Comparison of ENCODE assay signal across 11 cellular contexts in genomic region chr17:1764705-1765104, GRCh38. TPM values are rescaled to one million over a fixed set of nuclear protein-coding genes. Genes with fewer than 3 reads are reported as not detected.
DNase-seq lines count a peak whose midpoint lies in the region; ATAC-seq and TF ChIP-seq lines count a peak whose summit lies in the region.
"Not testable (repeated sequence)": the region's sequence is repeated elsewhere in the genome, so short reads cannot be mapped to it uniquely, and the experiment has no call there.
"Had no signal": no experiment of that assay in that cellular context is flagged by ENCODE, and none has a peak within 500 bp of the region (broad histone marks: within the 10 kb centered on the region; RNA-seq: fewer than 3 reads in every experiment).

No MANE protein-coding gene starts in this region.

- not testable (repeated sequence) for H3K27me3 ChIP-seq in CD4-positive, CD25-positive, alpha-beta regulatory T cell (ENCODE audit: control insufficient read depth, insufficient read depth, low read length); Peyer's patch; brain microvascular endothelial cell (replicated peaks); foreskin keratinocyte; gastrocnemius medialis; tibial nerve

- peaks cover 6 to 48% (median 15%) of the 10 kb centered on the region in 4 donors for H3K4me1 Mint-ChIP-seq in CD4-positive, CD25-positive, alpha-beta regulatory T cell
- peaks cover 31% of the 10 kb centered on the region for H3K4me1 Mint-ChIP-seq in activated CD8-positive, alpha-beta memory T cell treated with anti-CD3 and anti-CD28 coated beads, Interleukin-2, amount 10 ng/mL, durations not matched to agents 7 days and 5 days
- peaks cover 26% of the 10 kb centered on the region for H3K4me1 Mint-ChIP-seq in memory B cell

- peak overlapping the region; percentile 48 to 83 (median 74) for H3K4me3 Mint-ChIP-seq in CD4-positive, CD25-positive, alpha-beta regulatory T cell
- H3K4me3 Mint-ChIP-seq in activated CD8-positive, alpha-beta memory T cell treated with anti-CD3 and anti-CD28 coated beads, Interleukin-2, amount 10 ng/mL, durations not matched to agents 7 days and 5 days = peak overlapping the region; percentile 3
- H3K4me3 Mint-ChIP-seq in memory B cell = peak overlapping the region; percentile 15

- not testable (repeated sequence) for TF ChIP-seq CTCF in Peyer's patch (IDR thresholded peaks at IDR 0.05); brain microvascular endothelial cell (IDR thresholded peaks at IDR 0.05; ENCODE audit: low read depth, low read length, missing control alignments); foreskin keratinocyte (conservative IDR thresholded peaks at IDR 0.05); gastrocnemius medialis (IDR thresholded peaks at IDR 0.05 in 4 of 5, conservative IDR thresholded peaks at IDR 0.05 in 1 of 5); tibial nerve (IDR thresholded peaks at IDR 0.05)

- 74 to 79% methylated on average over 7 of the region's 7 CpGs for WGBS in tibial nerve, 2 donors

- not testable (repeated sequence) for TF ChIP-seq POLR2A in Peyer's patch (IDR thresholded peaks at IDR 0.05); gastrocnemius medialis (IDR thresholded peaks at IDR 0.05); tibial nerve (IDR thresholded peaks at IDR 0.05)

- CTCF ChIA-PET in activated CD8-positive, alpha-beta memory T cell treated with anti-CD3 and anti-CD28 coated beads, Interleukin-2, amount 10 ng/mL, durations not matched to agents 7 days and 5 days (lab: Charles Lee) = interaction anchor here (0.7 to 2.5 kb wide), 7 partner anchors 10 to 129 kb away, joined by 3 to 13 read pairs (median 4); no protein-coding TSS in a partner anchor

- not testable (repeated sequence) for H3K36me3 ChIP-seq in CD4-positive, CD25-positive, alpha-beta regulatory T cell (ENCODE audit: control insufficient read depth, insufficient read depth, low read length); Peyer's patch; brain microvascular endothelial cell (replicated peaks); gastrocnemius medialis
- H3K36me3 ChIP-seq in tibial nerve = peaks cover 0 to 18% (median 0%) of the 10 kb centered on the region in 3 donors

- not testable (repeated sequence) for H3K36me3 Mint-ChIP-seq in CD4-positive, CD25-positive, alpha-beta regulatory T cell; activated CD8-positive, alpha-beta memory T cell treated with anti-CD3 and anti-CD28 coated beads, Interleukin-2, amount 10 ng/mL, durations not matched to agents 7 days and 5 days; memory B cell

- not testable (repeated sequence) for TF ChIP-seq EP300 in tibial nerve (IDR thresholded peaks at IDR 0.05)

- peak overlapping the region; percentile 72 to 94 (median 84) for H3K27ac Mint-ChIP-seq in CD4-positive, CD25-positive, alpha-beta regulatory T cell
- H3K27ac Mint-ChIP-seq in activated CD8-positive, alpha-beta memory T cell treated with anti-CD3 and anti-CD28 coated beads, Interleukin-2, amount 10 ng/mL, durations not matched to agents 7 days and 5 days = peak overlapping the region; percentile 79
- peak overlapping the region; percentile 68 for H3K27ac Mint-ChIP-seq in memory B cell

- H3K9me3 ChIP-seq in CD4-positive, CD25-positive, alpha-beta regulatory T cell (ENCODE audit: control insufficient read depth in 2 of 2, low read length in 2 of 2); Peyer's patch; gastrocnemius medialis; tibial nerve: not testable (repeated sequence)

- H3K4me3 ChIP-seq in CD4-positive, CD25-positive, alpha-beta regulatory T cell (ENCODE audit: low read depth, low read length); Peyer's patch; brain microvascular endothelial cell (ENCODE audit: low read depth, low read length): not testable (repeated sequence)
- H3K4me3 ChIP-seq in gastrocnemius medialis = peak overlapping the region in 3 of 4 donors; percentile 71 to 82 (median 77)
- H3K4me3 ChIP-seq in tibial nerve = peak overlapping the region in 1 of 4 donors; percentile 66

- not testable (repeated sequence) for H3K27me3 Mint-ChIP-seq in CD4-positive, CD25-positive, alpha-beta regulatory T cell; activated CD8-positive, alpha-beta memory T cell treated with anti-CD3 and anti-CD28 coated beads, Interleukin-2, amount 10 ng/mL, durations not matched to agents 7 days and 5 days; memory B cell

- H3K27ac ChIP-seq in CD4-positive, CD25-positive, alpha-beta regulatory T cell (ENCODE audit: insufficient read depth, low read length, poor library complexity, severe bottlenecking) = peak overlapping the region; percentile 69
- H3K27ac ChIP-seq in Peyer's patch (peak overlapping the region; percentile 68 to 85 (median 72)), brain microvascular endothelial cell (peak overlapping the region; percentile 52), foreskin keratinocyte (peak overlapping the region; percentile 57), gastrocnemius medialis (peak overlapping the region; percentile 97 to 100 (median 98)), tibial nerve (peak overlapping the region in 3 of 4 donors; percentile 81 to 90 (median 87))

- DNase-seq in CD4-positive, CD25-positive, alpha-beta regulatory T cell; Peyer's patch; activated CD8-positive, alpha-beta memory T cell treated with anti-CD3 and anti-CD28 coated beads, Interleukin-2, amount 10 ng/mL, durations not matched to agents 7 days and 5 days; brain microvascular endothelial cell; foreskin keratinocyte; memory B cell (ENCODE audit: low spot score in 2 of 2); gastrocnemius medialis; tibial nerve (ENCODE audit: low spot score in 2 of 2): not testable (repeated sequence)

- not testable (repeated sequence) for H3K9me3 Mint-ChIP-seq in CD4-positive, CD25-positive, alpha-beta regulatory T cell; activated CD8-positive, alpha-beta memory T cell treated with anti-CD3 and anti-CD28 coated beads, Interleukin-2, amount 10 ng/mL, durations not matched to agents 7 days and 5 days (ENCODE audit: low read depth); memory B cell

- intact Hi-C loops in gastrocnemius medialis (cut with DNase I; ENCODE audit: low total_unique reads) = loop anchor here (5.0 kb wide), 1 partner anchor 103 kb away; no protein-coding TSS in a partner anchor

- H3K4me1 ChIP-seq in CD4-positive, CD25-positive, alpha-beta regulatory T cell (ENCODE audit: control insufficient read depth, insufficient read depth, low read length, poor library complexity, severe bottlenecking) = peaks cover 35% of the 10 kb centered on the region
- peaks cover 15 to 40% (median 22%) of the 10 kb centered on the region in 4 donors for H3K4me1 ChIP-seq in Peyer's patch
- peaks cover 16% of the 10 kb centered on the region for H3K4me1 ChIP-seq in foreskin keratinocyte
- H3K4me1 ChIP-seq in gastrocnemius medialis = peaks cover 44 to 51% of the 10 kb centered on the region in 2 donors
- peaks cover 0 to 73% (median 19%) of the 10 kb centered on the region in 4 donors for H3K4me1 ChIP-seq in tibial nerve

- in situ Hi-C loops in brain microvascular endothelial cell (cut with HindIII; ENCODE audit: low pct_ligation_motif_present, low sequenced_read_pairs); gastrocnemius medialis (cut with MboI; ENCODE audit: low sequenced_read_pairs in 4 of 4): not testable (repeated sequence)

- not testable (repeated sequence) for ATAC-seq in CD4-positive, CD25-positive, alpha-beta regulatory T cell (ENCODE audit: low read depth in 2 of 2); foreskin keratinocyte; memory B cell (ENCODE audit: low read depth); gastrocnemius medialis
- peak; percentile 4 for ATAC-seq in activated CD8-positive, alpha-beta memory T cell treated with anti-CD3 and anti-CD28 coated beads, Interleukin-2, amount 10 ng/mL, durations not matched to agents 7 days and 5 days

RNA-seq across cellular contexts. Expression of gene SERPINF1, which starts 2.8 kb away (rescaled TPM):
- total RNA-seq in CD4-positive, CD25-positive, alpha-beta regulatory T cell = not detected
- polyA plus RNA-seq in CD4-positive, CD25-positive, alpha-beta regulatory T cell = 1 to 10 TPM in 3 of 4 donors, under 1 TPM in 1; 0.36 to 1.6 (median 1.5) TPM
- total RNA-seq in Peyer's patch (100 to 1,000 TPM in 1 of 4 donors, 10 to 100 TPM in 3; 28.7 to 306 (median 81.6) TPM), foreskin keratinocyte (6.8 and 7.4 TPM in 2 replicates), gastrocnemius medialis (100 to 1,000 TPM; 554 to 698 (median 631) TPM), tibial nerve (1,000 to 10,000 TPM in 1 of 4 donors, 100 to 1,000 TPM in 3; 720 to 2,221 (median 908) TPM)
- total RNA-seq in activated CD8-positive, alpha-beta memory T cell treated with anti-CD3 and anti-CD28 coated beads, Interleukin-2, amount 10 ng/mL, durations not matched to agents 7 days and 5 days = 1 to 10 TPM in 1 of 2 experiments, under 1 TPM in 1; 0.93 to 1.1 TPM
- polyA plus RNA-seq in foreskin keratinocyte = 7.7 and 8.5 TPM in 2 replicates
- total RNA-seq: Calu3, dermis blood vessel endothelial cell had no signal

RNA-seq across cellular contexts. Expression of gene SERPINF2, which starts 22.0 kb away (rescaled TPM):
- 0.69 TPM for total RNA-seq in CD4-positive, CD25-positive, alpha-beta regulatory T cell
- not detected for polyA plus RNA-seq in CD4-positive, CD25-positive, alpha-beta regulatory T cell
- total RNA-seq in Peyer's patch (1 to 10 TPM; 4.0 to 9.6 (median 5.6) TPM), foreskin keratinocyte (1.2 and 1.3 TPM in 2 replicates), gastrocnemius medialis (1 to 10 TPM in 3 of 4 donors, under 1 TPM in 1; 0.85 to 6.4 (median 4.3) TPM), tibial nerve (10 to 100 TPM in 2 of 4 donors, 1 to 10 TPM in 2; 6.1 to 21.3 (median 11.4) TPM)
- total RNA-seq in activated CD8-positive, alpha-beta memory T cell treated with anti-CD3 and anti-CD28 coated beads, Interleukin-2, amount 10 ng/mL, durations not matched to agents 7 days and 5 days = under 1 TPM; 0.18 to 0.19 TPM
- 1.3 and 1.8 TPM in 2 replicates for polyA plus RNA-seq in foreskin keratinocyte
- polyA plus RNA-seq: neural cell had no signal

RNA-seq across cellular contexts. Expression of gene WDR81, which starts 40.2 kb away (rescaled TPM):
- 48.4 TPM for total RNA-seq in CD4-positive, CD25-positive, alpha-beta regulatory T cell
- polyA plus RNA-seq in CD4-positive, CD25-positive, alpha-beta regulatory T cell = 10 to 100 TPM; 10.6 to 15.5 (median 11.1) TPM
- total RNA-seq in Peyer's patch (10 to 100 TPM; 37.1 to 83.3 (median 59.2) TPM), foreskin keratinocyte (17.6 and 18.9 TPM in 2 replicates), gastrocnemius medialis (10 to 100 TPM; 22.3 to 61.1 (median 42.7) TPM), tibial nerve (100 to 1,000 TPM in 2 of 4 donors, 10 to 100 TPM in 2; 54.4 to 111 (median 92.0) TPM)
- 10 to 100 TPM; 28.7 to 32.1 TPM for total RNA-seq in activated CD8-positive, alpha-beta memory T cell treated with anti-CD3 and anti-CD28 coated beads, Interleukin-2, amount 10 ng/mL, durations not matched to agents 7 days and 5 days
- polyA plus RNA-seq in foreskin keratinocyte = 10.3 and 11.5 TPM in 2 replicates

RNA-seq across cellular contexts. Expression of gene TLCD2, which starts 54.5 kb away (rescaled TPM):
- 0.35 TPM for total RNA-seq in CD4-positive, CD25-positive, alpha-beta regulatory T cell
- under 1 TPM in 2 of 4 donors, not detected in 2; 0.03 to 0.17 TPM for polyA plus RNA-seq in CD4-positive, CD25-positive, alpha-beta regulatory T cell
- total RNA-seq in Peyer's patch (10 to 100 TPM in 3 of 4 donors, 1 to 10 TPM in 1; 8.3 to 37.8 (median 19.5) TPM), foreskin keratinocyte (0.60 and 0.65 TPM in 2 replicates), gastrocnemius medialis (under 1 TPM; 0.66 to 0.95 (median 0.85) TPM), tibial nerve (10 to 100 TPM in 3 of 4 donors, 1 to 10 TPM in 1; 7.5 to 11.8 (median 11.1) TPM)
- total RNA-seq in activated CD8-positive, alpha-beta memory T cell treated with anti-CD3 and anti-CD28 coated beads, Interleukin-2, amount 10 ng/mL, durations not matched to agents 7 days and 5 days = under 1 TPM; 0.20 to 0.28 TPM
- 0.27 and 0.30 TPM in 2 replicates for polyA plus RNA-seq in foreskin keratinocyte

Comparison
In these comparisons a context has a peak if more than half of its experiments do, and no peak if none do; other contexts are left out.
1. H3K4me3 Mint-ChIP-seq: peak in every context shown above with its lines; median percentile 74 in CD4-positive, CD25-positive, alpha-beta regulatory T cell; 15 in memory B cell; 3 in activated CD8-positive, alpha-beta memory T cell treated with anti-CD3 and anti-CD28 coated beads, Interleukin-2, amount 10 ng/mL, durations not matched to agents 7 days and 5 days.